In genomic region chr20:37285664-37286374, GRCh38 we compare ENCODE assay signal across 1 cellular context.
TF ChIP-seq lines count a peak whose summit lies in the region.

No MANE protein-coding gene starts in this region.

TF ChIP-seq in HepG2, 621 proteins besides CTCF, POLR2A, EP300 and RAD21 (continued from another document and continues in another):
- TF ChIP-seq SCMH1 (CRISPR knock-in tag; IDR thresholded peaks at IDR 0.05; ENCODE audit: borderline replicate concordance) = no peak
- peak; percentile 83 for TF ChIP-seq MIXL1 (CRISPR knock-in tag; IDR thresholded peaks at IDR 0.05)
- TF ChIP-seq ZNF567 (CRISPR knock-in tag; IDR thresholded peaks at IDR 0.05; ENCODE audit: borderline replicate concordance) = no peak
- no peak; the same call in 1 of the 2 replicates for TF ChIP-seq ZNF629 (CRISPR knock-in tag; conservative IDR thresholded peaks at IDR 0.05)
- no peak for TF ChIP-seq TRAFD1 (CRISPR knock-in tag; IDR thresholded peaks at IDR 0.05; ENCODE audit: borderline replicate concordance)
- TF ChIP-seq ZFP36 (IDR thresholded peaks at IDR 0.05; ENCODE audit: borderline replicate concordance, low read depth, low read length, partially characterized antibody) = peak; percentile 71
- TF ChIP-seq TIGD3 (CRISPR knock-in tag; IDR thresholded peaks at IDR 0.05; ENCODE audit: borderline replicate concordance) = no peak
- TF ChIP-seq DNMT1 (CRISPR knock-in tag; IDR thresholded peaks at IDR 0.05) = no peak
- peak; percentile 80; the same call in 1 of the 2 replicates for TF ChIP-seq ZNF451 (CRISPR knock-in tag; IDR thresholded peaks at IDR 0.05)
- TF ChIP-seq TERF1 (CRISPR knock-in tag; IDR thresholded peaks at IDR 0.05) = no peak
- TF ChIP-seq CHCHD3 (CRISPR knock-in tag; IDR thresholded peaks at IDR 0.05) = no peak
- no peak for TF ChIP-seq SYNCRIP (IDR thresholded peaks at IDR 0.05; ENCODE audit: insufficient read depth, low read depth, low read length)
- TF ChIP-seq U2AF1 (optimal IDR thresholded peaks at IDR 0.05; ENCODE audit: low read depth, low read length) = peak; percentile 47
- TF ChIP-seq ARID3A (IDR thresholded peaks at IDR 0.05; ENCODE audit: low read depth, low read length) = 0 out of 2 replicates have a peak, but pooled peaks have one; percentile 31
- peak; percentile 64; the same call in 1 of the 2 replicates for TF ChIP-seq CBX5 (CRISPR knock-in tag; IDR thresholded peaks at IDR 0.05; ENCODE audit: borderline replicate concordance)
- peak; percentile 14; the same call in 1 of the 2 replicates for TF ChIP-seq ZBTB42 (CRISPR knock-in tag; IDR thresholded peaks at IDR 0.05)
- TF ChIP-seq TFE3 (CRISPR knock-in tag; IDR thresholded peaks at IDR 0.05) = peak; percentile 86
- TF ChIP-seq DMAP1 (CRISPR knock-in tag; IDR thresholded peaks at IDR 0.05) = peak; percentile 54; the same call in 1 of the 2 replicates
- TF ChIP-seq PCBP2 (optimal IDR thresholded peaks at IDR 0.05; ENCODE audit: low read depth, low read length, poor library complexity, severe bottlenecking) = no peak
- 0 out of 2 replicates have a peak, but pooled peaks have one; percentile 17 for TF ChIP-seq ZNF878 (CRISPR knock-in tag; IDR thresholded peaks at IDR 0.05)
- peak; percentile 88 for TF ChIP-seq MYC (CRISPR knock-in tag; IDR thresholded peaks at IDR 0.05; ENCODE audit: borderline replicate concordance)
- peak; percentile 86; the same call in 1 of the 2 replicates for TF ChIP-seq HOXA3 (CRISPR knock-in tag; IDR thresholded peaks at IDR 0.05)
- TF ChIP-seq GZF1 (CRISPR knock-in tag; IDR thresholded peaks at IDR 0.05) = no peak
- TF ChIP-seq BHLHE40 (IDR thresholded peaks at IDR 0.05; ENCODE audit: low read length) = peak; percentile 95
- no peak for TF ChIP-seq ZNF550 (CRISPR knock-in tag; IDR thresholded peaks at IDR 0.05; ENCODE audit: borderline replicate concordance)
- TF ChIP-seq ZFP37 (CRISPR knock-in tag; IDR thresholded peaks at IDR 0.05; ENCODE audit: borderline replicate concordance) = 0 out of 2 replicates have a peak, but pooled peaks have one; percentile 19
- TF ChIP-seq ASH2L (IDR thresholded peaks at IDR 0.05; ENCODE audit: insufficient read length, low read depth, low read length) = peak; percentile 46
- TF ChIP-seq RBFOX2 (IDR thresholded peaks at IDR 0.05; ENCODE audit: low read depth, low read length) = no peak
- TF ChIP-seq FOXP4 (CRISPR knock-in tag; IDR thresholded peaks at IDR 0.05) = peak; percentile 54; the same call in 1 of the 2 replicates
- peak; percentile 95 for TF ChIP-seq MAX (IDR thresholded peaks at IDR 0.05)
- no peak for TF ChIP-seq ZBTB3 (CRISPR knock-in tag; IDR thresholded peaks at IDR 0.05; ENCODE audit: borderline replicate concordance, low read depth)
- TF ChIP-seq E2F1 (CRISPR knock-in tag; IDR thresholded peaks at IDR 0.05) = no peak; the same call in 1 of the 2 replicates
- TF ChIP-seq SKI (IDR thresholded peaks at IDR 0.05; ENCODE audit: partially characterized antibody) = no peak
- peak; percentile 66; the same call in 1 of the 2 replicates for TF ChIP-seq PATZ1 (CRISPR knock-in tag; IDR thresholded peaks at IDR 0.05)
- peak; percentile 4 to 29; a peak in 2 of 4 replicates for TF ChIP-seq MAFK (conservative IDR thresholded peaks at IDR 0.05 in 1 of 2, IDR thresholded peaks at IDR 0.05 in 1 of 2; ENCODE audit: low read length in 2 of 2)
- no peak for TF ChIP-seq ZNF569 (CRISPR knock-in tag; IDR thresholded peaks at IDR 0.05; ENCODE audit: borderline replicate concordance)
- 0 out of 2 replicates have a peak, but pooled peaks have one; percentile 72 for TF ChIP-seq ZNF609 (CRISPR knock-in tag; IDR thresholded peaks at IDR 0.05; ENCODE audit: borderline replicate concordance)
- TF ChIP-seq RBAK (CRISPR knock-in tag; IDR thresholded peaks at IDR 0.05) = no peak
- TF ChIP-seq YY1 (IDR thresholded peaks at IDR 0.05; ENCODE audit: insufficient read depth, insufficient replicate concordance, low read depth, low read length) = no peak
- TF ChIP-seq ZNF83 (CRISPR knock-in tag; IDR thresholded peaks at IDR 0.05; ENCODE audit: borderline replicate concordance) = no peak
- TF ChIP-seq KLF16 (CRISPR knock-in tag; IDR thresholded peaks at IDR 0.05) = peak in 1 of 2 experiments; percentile 86; a peak in 2 of 4 replicates
